18 cellular contexts compared by ENCODE assay signal in the genomic region with DNA sequence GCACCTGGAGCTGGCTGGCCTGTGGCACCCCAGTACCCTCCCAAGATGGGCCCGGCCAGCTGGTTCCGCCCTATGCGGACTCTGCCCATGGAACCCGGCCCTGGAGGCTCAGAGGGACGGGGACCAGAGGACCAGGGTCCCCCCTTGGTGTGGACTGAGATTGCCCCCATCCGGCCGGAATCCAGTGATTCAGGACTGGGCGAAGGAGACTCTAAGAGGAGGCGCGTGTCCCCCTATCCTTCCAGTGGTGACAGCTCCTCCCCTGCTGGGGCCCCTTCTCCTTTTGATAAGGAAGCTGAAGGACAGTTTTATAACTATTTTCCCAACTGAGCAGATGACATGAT. TPM values are rescaled to one million over a fixed set of nuclear protein-coding genes. Genes with fewer than 3 reads are reported as not detected.
DNase-seq lines count a peak whose midpoint lies in the region; ATAC-seq, FAIRE-seq and TF ChIP-seq lines count a peak whose summit lies in the region.
"Had no signal": no experiment of that assay in that cellular context is flagged by ENCODE, and none has a peak within 500 bp of the region (broad histone marks: within the 10 kb centered on the region; RNA-seq: fewer than 3 reads in every experiment).

No MANE protein-coding gene starts in this region.

- no peak for TF ChIP-seq EP300 in K562 (IDR thresholded peaks at IDR 0.05; ENCODE audit: low read length)

- peak overlapping the region; percentile 76 to 100 (median 93) for H3K4me2 ChIP-seq in BLaER1 treated with 17β-estradiol and CSF1 and Interleukin-3, amounts not matched to agents 10 nM and 100 nM
- peak overlapping the region; percentile 53; the same call in 1 of the 2 replicates for H3K4me2 ChIP-seq in K562 (ENCODE audit: insufficient read depth, low read length)

- POLR2A ChIA-PET in K562 (lab: Yijun Ruan, JAX) = interaction anchor here (0.6 to 1.0 kb wide), 3 partner anchors 10 to 83 kb away, joined by 3 to 4 read pairs (median 3); no protein-coding TSS in a partner anchor

- CTCF ChIA-PET in K562 (lab: Yijun Ruan, JAX; ENCODE audit: low intra/inter-chr PET ratio) = no interaction called here

- intact Hi-C loops in K562 (cut with micrococcal nuclease) = no loop called here
- intact Hi-C loops in body of pancreas (cut with DNase I) = no loop called here
- intact Hi-C loops in prostate gland (cut with DNase I) = no loop called here

- TF ChIP-seq POLR2A in K562 (conservative IDR thresholded peaks at IDR 0.05) (no peak), body of pancreas (IDR thresholded peaks at IDR 0.05) (no peak), prostate gland (IDR thresholded peaks at IDR 0.05) (no peak)

- peak; percentile 86 for ATAC-seq in K562
- no peak for ATAC-seq in HG03139 (IDR thresholded peaks at IDR 0.05; ENCODE audit: unreplicated experiment)
- ATAC-seq in body of pancreas = no peak

- no peaks in the 10 kb centered on the region for H3K9me3 ChIP-seq in BLaER1 treated with 17β-estradiol and CSF1 and Interleukin-3, amounts not matched to agents 10 nM and 100 nM (replicated peaks in 1 of 11)
- H3K9me3 ChIP-seq in K562 (replicated peaks; ENCODE audit: control insufficient read depth, insufficient read depth, low read depth, low read length) (no peaks in the 10 kb centered on the region), body of pancreas (no peaks in the 10 kb centered on the region), prostate gland (no peaks in the 10 kb centered on the region)
- H3K9me3 ChIP-seq: BE2C had no signal

- H3K4me3 ChIP-seq in BLaER1 treated with 17β-estradiol and CSF1 and Interleukin-3, amounts not matched to agents 10 nM and 100 nM = peak overlapping the region in 8 of 10 experiments; percentile 20 to 50 (median 37); a peak in 13 of 20 replicates
- no peak overlapping the region for H3K4me3 ChIP-seq in K562
- H3K4me3 ChIP-seq in body of pancreas = no peak overlapping the region
- H3K4me3 ChIP-seq in prostate gland = no peak overlapping the region

- DNase-seq in 8988T = peak; percentile 30
- peak; percentile 40 to 69 (median 53) for DNase-seq in K562 (ENCODE audit: extremely low read depth in 1 of 4, low spot score in 3 of 4)
- peak; percentile 86 for DNase-seq in mesenteric fat pad (ENCODE audit: low spot score)
- no peak for DNase-seq in body of pancreas
- DNase-seq in prostate gland (ENCODE audit: low spot score) = no peak
- DNase-seq in activated CD4-positive, alpha-beta T cell treated with anti-CD3 and anti-CD28 coated beads for 48 hours = no peak
- DNase-seq: BE2C, DMS 273 treated with DMSO at 0.1 percent for 48 hours, NCI-H1048, NCI-H146, NCI-H2081 treated with DMSO at 0.1 percent for 48 hours, NCI-H2227 treated with DMSO at 0.1 percent for 48 hours, NCI-H524 treated with DMSO at 0.1 percent for 48 hours, RPMI8226 had no signal

- H3K79me2 ChIP-seq in K562 (ENCODE audit: control insufficient read depth, insufficient read depth, low read length) = no peaks in the 10 kb centered on the region

- 15% methylated on average over 10 of the region's 10 CpGs for WGBS in K562 (ENCODE audit: insufficient coverage, low coverage, missing lambda C conversion rate)
- WGBS in body of pancreas, 2 donors = 59 to 75% methylated on average over 5 to 10 of the region's 10 CpGs
- WGBS in prostate gland = 65% methylated on average over 9 of the region's 10 CpGs

- peak; percentile 51 to 67 for TF ChIP-seq RAD21 in K562 (CRISPR knock-in tag; conservative IDR thresholded peaks at IDR 0.05 in 1 of 2, IDR thresholded peaks at IDR 0.05 in 1 of 2)

- in situ Hi-C loops in K562 (cut with MboI) = no loop called here

- peak overlapping the region; percentile 41 for H2AFZ ChIP-seq in K562 (ENCODE audit: low read depth, low read length)

- peak; percentile 29 for FAIRE-seq in K562 (lab: Jason Lieb, UNC)

- H3K27ac ChIP-seq in BLaER1 treated with 17β-estradiol and CSF1 and Interleukin-3, amounts not matched to agents 10 nM and 100 nM = peak overlapping the region in 8 of 11 experiments; percentile 57 to 84 (median 78); a peak in 16 of 22 replicates
- H3K27ac ChIP-seq in K562 (ENCODE audit: extremely low read depth, low read depth, low read length) (no peak overlapping the region), body of pancreas (no peak overlapping the region), prostate gland (no peak overlapping the region)

- H3K27me3 ChIP-seq in BLaER1 treated with 17β-estradiol and CSF1 and Interleukin-3, amounts not matched to agents 10 nM and 100 nM = peaks cover 0 to 28% (median 0%) of the 10 kb centered on the region in 11 experiments; a peak in 6 of 22 replicates
- peaks cover 10 to 46% of the 10 kb centered on the region in 2 experiments; a peak in 4 of 5 replicates for H3K27me3 ChIP-seq in K562 (ENCODE audit: control insufficient read depth in 2 of 2, insufficient read depth in 2 of 2, low read length in 2 of 2)
- peaks cover 0 to 18% of the 10 kb centered on the region in 2 donors for H3K27me3 ChIP-seq in body of pancreas
- peaks cover 6% of the 10 kb centered on the region for H3K27me3 ChIP-seq in prostate gland (replicated peaks; ENCODE audit: insufficient read depth)

- no peaks in the 10 kb centered on the region for H3K36me3 ChIP-seq in BLaER1 treated with 17β-estradiol and CSF1 and Interleukin-3, amounts not matched to agents 10 nM and 100 nM
- H3K36me3 ChIP-seq in K562 (ENCODE audit: control insufficient read depth, insufficient read depth, low read length) (no peaks in the 10 kb centered on the region), body of pancreas (replicated peaks in 1 of 2; ENCODE audit: insufficient read depth in 1 of 2, low read depth in 2 of 2) (no peaks in the 10 kb centered on the region), prostate gland (no peaks in the 10 kb centered on the region)
- H3K36me3 ChIP-seq: BE2C had no signal

- peak; percentile 48 to 58 (median 49); a peak in 5 of 6 replicates for TF ChIP-seq CTCF in K562 (IDR thresholded peaks at IDR 0.05 in 2 of 3, conservative IDR thresholded peaks at IDR 0.05 in 1 of 3; ENCODE audit: insufficient read depth in 2 of 3, low read depth in 1 of 3, low read length in 3 of 3)
- TF ChIP-seq CTCF in body of pancreas (IDR thresholded peaks at IDR 0.05) = no peak
- no peak for TF ChIP-seq CTCF in prostate gland (IDR thresholded peaks at IDR 0.05)

- H3K9ac ChIP-seq in BLaER1 treated with 17β-estradiol and CSF1 and Interleukin-3, amounts not matched to agents 10 nM and 100 nM = peak overlapping the region in 8 of 11 experiments; percentile 23 to 75 (median 69); a peak in 15 of 22 replicates
- H3K9ac ChIP-seq in K562 (ENCODE audit: insufficient read depth in 1 of 2, low read depth in 2 of 2, low read length in 2 of 2) = no peak overlapping the region; a peak in 1 of 4 replicates

- peaks cover 46 to 91% (median 75%) of the 10 kb centered on the region in 10 experiments for H3K4me1 ChIP-seq in BLaER1 treated with 17β-estradiol and CSF1 and Interleukin-3, amounts not matched to agents 10 nM and 100 nM
- H3K4me1 ChIP-seq in K562 (replicated peaks in 1 of 2; ENCODE audit: control insufficient read depth in 2 of 2, insufficient read depth in 2 of 2, low read length in 2 of 2) (peaks cover 13 to 15% of the 10 kb centered on the region in 2 experiments; a peak in 4 of 5 replicates), body of pancreas (no peaks in the 10 kb centered on the region), prostate gland (replicated peaks) (no peaks in the 10 kb centered on the region)
- H3K4me1 ChIP-seq: BE2C had no signal

- H3K9me1 ChIP-seq in K562 (ENCODE audit: control insufficient read depth, insufficient read depth, low read length) = no peaks in the 10 kb centered on the region

- BruUV-seq in K562 (replicated peaks; lab: Mats Ljungman, UMichigan) = no TSS peak

- H4K20me1 ChIP-seq in BLaER1 treated with 17β-estradiol and CSF1 and Interleukin-3, amounts not matched to agents 10 nM and 100 nM = 0 out of 22 replicates have a peak, but pooled peaks cover 0 to 7% (median 0%) of the 10 kb centered on the region in 11 experiments
- H4K20me1 ChIP-seq in K562 (replicated peaks; ENCODE audit: control insufficient read depth, insufficient read depth, low read length) = no peaks in the 10 kb centered on the region

RNA-seq across cellular contexts. Expression of a gene that starts 12.0 kb away (rescaled TPM):
- not detected in 2 replicates for total RNA-seq in K562 (2011; cell fraction: chromatin; rRNA removed; ENCODE audit: low replicate concordance)
- not detected in 2 replicates for total RNA-seq in K562 (2011; cell fraction: nucleolus; rRNA removed)
- total RNA-seq in K562 (2011; cell fraction: nucleoplasm; rRNA removed) = not detected in 2 replicates
- total RNA-seq in K562 (2014; rRNA removed) = not detected in 2 replicates
- not detected in 2 replicates for total RNA-seq in K562 (2014; rRNA removed; fragmentation: Illumina TruSeq; extraction: Trizol)
- not detected in 2 replicates for total RNA-seq in K562 (2015; rRNA removed; fragmentation: Illumina TruSeq; extraction: Trizol)
- total RNA-seq in K562 (2021) = 0.07 and 0.18 TPM in 2 replicates
- not detected in 2 replicates for polyA plus RNA-seq in K562 (2011; rRNA removed)
- polyA plus RNA-seq in K562 (2011; cell fraction: cytosol; rRNA removed) = not detected in 2 replicates
- not detected in 2 replicates for polyA plus RNA-seq in K562 (2011; cell fraction: nucleus; rRNA removed)
- polyA plus RNA-seq in K562 (2012) = not detected in 2 replicates
- polyA plus RNA-seq in K562 (2014; fragmentation: Illumina TruSeq; extraction: Trizol) = not detected in 2 replicates
- not detected for polyA plus RNA-seq in K562 (2014; fragmentation: Nextera tagmentation; extraction: Ambion mirVana)
- polyA plus RNA-seq in K562 (2014; rRNA removed) = not detected in 2 replicates
- not detected in 2 replicates for polyA minus RNA-seq in K562 (2011; rRNA and poly(A)+ RNA removed)
- not detected in 2 replicates for polyA minus RNA-seq in K562 (2011; cell fraction: cytosol; rRNA and poly(A)+ RNA removed)
- not detected in 2 replicates for polyA minus RNA-seq in K562 (2011; cell fraction: nucleus; rRNA and poly(A)+ RNA removed)
- total RNA-seq in mesenteric fat pad = 0.35 TPM
- 1 to 10 TPM in 1 of 2 donors, not detected in 1; 1.0 TPM for total RNA-seq in body of pancreas
- total RNA-seq in prostate gland = under 1 TPM; 0.27 to 0.45 TPM
- total RNA-seq: HT-29, OCI-LY7 had no signal

RNA-seq across cellular contexts. Expression of a gene that starts 51.0 kb away (rescaled TPM):
- total RNA-seq in K562 (2011; cell fraction: chromatin; rRNA removed; ENCODE audit: low replicate concordance) = 12.3 and 22.7 TPM in 2 replicates
- 11.2 and 11.4 TPM in 2 replicates for total RNA-seq in K562 (2011; cell fraction: nucleolus; rRNA removed)
- 9.2 and 10.6 TPM in 2 replicates for total RNA-seq in K562 (2011; cell fraction: nucleoplasm; rRNA removed)
- total RNA-seq in K562 (2014; rRNA removed) (10.6 and 14.7 TPM in 2 replicates), K562 (2014; rRNA removed; fragmentation: Illumina TruSeq; extraction: Trizol) (3.7 and 4.4 TPM in 2 replicates), K562 (2015; rRNA removed; fragmentation: Illumina TruSeq; extraction: Trizol) (4.7 and 5.1 TPM in 2 replicates), K562 (2021) (12.5 and 15.6 TPM in 2 replicates), mesenteric fat pad (21.7 TPM), body of pancreas (10 to 100 TPM in 1 of 2 donors, 1 to 10 TPM in 1; 8.0 to 13.2 TPM), prostate gland (10 to 100 TPM in 1 of 2 donors, 1 to 10 TPM in 1; 9.5 to 15.3 TPM)
- polyA plus RNA-seq in K562 (2011; rRNA removed) (7.2 and 8.7 TPM in 2 replicates), K562 (2014; fragmentation: Illumina TruSeq; extraction: Trizol) (6.8 and 11.4 TPM in 2 replicates), K562 (2014; fragmentation: Nextera tagmentation; extraction: Ambion mirVana) (under 1 TPM; 0.03 to 0.08 TPM), K562 (2014; rRNA removed) (12.9 and 13.0 TPM in 2 replicates)
- 4.8 and 9.7 TPM in 2 replicates for polyA plus RNA-seq in K562 (2011; cell fraction: cytosol; rRNA removed)
- 23.1 and 27.9 TPM in 2 replicates for polyA plus RNA-seq in K562 (2011; cell fraction: nucleus; rRNA removed)
- polyA plus RNA-seq in K562 (2012) = 10.5 and 13.8 TPM in 2 replicates
- 5.9 and 7.0 TPM in 2 replicates for polyA minus RNA-seq in K562 (2011; rRNA and poly(A)+ RNA removed)
- polyA minus RNA-seq in K562 (2011; cell fraction: cytosol; rRNA and poly(A)+ RNA removed) = 5.4 and 7.0 TPM in 2 replicates
- 2.6 and 3.9 TPM in 2 replicates for polyA minus RNA-seq in K562 (2011; cell fraction: nucleus; rRNA and poly(A)+ RNA removed)

Comparison
In these comparisons a context has a peak if more than half of its experiments do, and no peak if none do; other contexts are left out.
1. DNase-seq: peak in 8988T (single experiment), K562 (4 of 4) and mesenteric fat pad (single experiment); none in body of pancreas (0 of 4), prostate gland (single experiment) and activated CD4-positive, alpha-beta T cell treated with anti-CD3 and anti-CD28 coated beads for 48 hours (single experiment).
2. H3K27ac ChIP-seq: peak in BLaER1 treated with 17β-estradiol and CSF1 and Interleukin-3, amounts not matched to agents 10 nM and 100 nM (8 of 11); none in K562 (single experiment), body of pancreas (0 of 4) and prostate gland (0 of 2).
3. H3K4me3 ChIP-seq: peak in BLaER1 treated with 17β-estradiol and CSF1 and Interleukin-3, amounts not matched to agents 10 nM and 100 nM (8 of 10); none in K562 (single experiment), body of pancreas (0 of 2) and prostate gland (0 of 2).
4. H3K9ac ChIP-seq: peak in BLaER1 treated with 17β-estradiol and CSF1 and Interleukin-3, amounts not matched to agents 10 nM and 100 nM (8 of 11); none in K562 (0 of 2).
5. CTCF ChIP-seq: peak in K562 (3 of 3); none in body of pancreas (0 of 7) and prostate gland (0 of 4).